In the genomic region with DNA sequence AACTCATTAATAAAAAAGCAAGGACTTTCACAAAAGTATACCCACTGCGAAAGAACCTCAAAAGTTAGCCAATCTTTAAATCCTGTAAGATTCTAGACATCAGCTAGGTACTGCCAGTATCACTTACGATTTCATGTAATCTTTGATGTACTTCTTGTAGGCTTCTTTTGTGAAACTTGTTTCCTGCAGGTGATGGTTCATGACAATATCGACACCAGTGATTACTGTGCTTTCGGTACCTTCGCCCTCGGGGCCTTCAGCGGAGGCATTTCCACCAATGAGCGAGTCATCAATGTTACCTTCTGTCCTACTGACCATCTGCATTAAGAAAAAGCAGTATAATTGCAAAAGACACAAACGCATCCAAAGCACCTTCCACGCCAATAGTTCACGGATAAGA, we compare ENCODE assay signal across 1 cellular context.
TF ChIP-seq lines count a peak whose summit lies in the region.

No MANE protein-coding gene starts in this region.

TF ChIP-seq in IMR-90, 13 proteins besides CTCF, POLR2A, EP300 and RAD21:
- TF ChIP-seq CHD1 (IDR thresholded peaks at IDR 0.05; ENCODE audit: low read depth, low read length), result 0 out of 2 replicates have a peak, but pooled peaks have one; percentile 4
- TF ChIP-seq NFE2L2 (IDR thresholded peaks at IDR 0.05; ENCODE audit: low read depth, low read length), result no peak
